Comparison of ENCODE assay signal across 36 cellular contexts in genomic region chr19:51195616-51196015, GRCh38. TPM values are rescaled to one million over a fixed set of nuclear protein-coding genes. Genes with fewer than 3 reads are reported as not detected.
"Had no signal": no experiment of that assay in that cellular context is flagged by ENCODE, and none has a peak within 500 bp of the region (broad histone marks: within the 10 kb centered on the region; RNA-seq: fewer than 3 reads in every experiment).

No MANE protein-coding gene starts in this region.

- H3K27me3 ChIP-seq: colonic mucosa, gastrocnemius medialis had no signal

- H3K9me3 Mint-ChIP-seq: dendritic cell treated with granulocyte-macrophage colony-stimulating factor and Interleukin-4, amounts not matched to agents 40 ng/mL and 50 ng/mL, for 4 days; effector memory CD8-positive, alpha-beta T cell; endodermal cell; immature natural killer cell; mesothelial cell of epicardium had no signal

- H3K27ac Mint-ChIP-seq: dendritic cell treated with granulocyte-macrophage colony-stimulating factor and Interleukin-4, amounts not matched to agents 40 ng/mL and 50 ng/mL, for 4 days; effector memory CD8-positive, alpha-beta T cell; endodermal cell; mesothelial cell of epicardium had no signal

- H3K36me3 ChIP-seq: colonic mucosa, esophagus squamous epithelium, gastrocnemius medialis, heart right ventricle, left lung, lower lobe of right lung had no signal

- DNase-seq: cerebellar nuclear complex; colonic mucosa; cortex of kidney; effector CD8-positive, alpha-beta T cell; effector memory CD8-positive, alpha-beta T cell; endodermal cell; erythroblast; esophagus squamous epithelium; foreskin fibroblast; foreskin melanocyte; gastrocnemius medialis; glutamatergic neuron; head of caudate nucleus; heart right ventricle; hippocampal formation; left cardiac atrium; left lung; left ventricle myocardium superior; lower lobe of right lung; mesenchymal stem cell had no signal

- FAIRE-seq: endometrium, keratinocyte had no signal

- H3K4me1 Mint-ChIP-seq: endodermal cell, mesothelial cell of epicardium had no signal

- H3K27ac ChIP-seq: colonic mucosa, epithelial cell of prostate, esophagus squamous epithelium, gastrocnemius medialis, heart right ventricle, left lung, lower lobe of right lung had no signal

- H3K4me3 Mint-ChIP-seq: dendritic cell treated with granulocyte-macrophage colony-stimulating factor and Interleukin-4, amounts not matched to agents 40 ng/mL and 50 ng/mL, for 4 days; endodermal cell; mesothelial cell of epicardium had no signal

- H3K36me3 Mint-ChIP-seq: immature natural killer cell, mesothelial cell of epicardium had no signal

- H3K9me3 ChIP-seq: colonic mucosa, esophagus squamous epithelium, gastrocnemius medialis, heart right ventricle, left lung, lower lobe of right lung had no signal

- H3K4me1 ChIP-seq: colonic mucosa, gastrocnemius medialis, heart right ventricle, left lung, lower lobe of right lung had no signal

- H3K4me3 ChIP-seq: colonic mucosa, esophagus squamous epithelium, gastrocnemius medialis, heart right ventricle, left lung, lower lobe of right lung had no signal

RNA-seq across cellular contexts. Expression of gene CD33, which starts 29.3 kb away (rescaled TPM):
- total RNA-seq: chondrocyte, dermis microvascular lymphatic vessel endothelial cell, endodermal cell, glomerular endothelial cell, kidney epithelial cell, lung microvascular endothelial cell, mesothelial cell of epicardium had no signal

RNA-seq across cellular contexts. Expression of gene SIGLEC7, which starts 53.5 kb away (rescaled TPM):
- total RNA-seq: chondrocyte, endodermal cell, glomerular endothelial cell, kidney epithelial cell, lower leg skin, lung microvascular endothelial cell, mesothelial cell of epicardium had no signal
- polyA plus RNA-seq: keratinocyte had no signal

RNA-seq across cellular contexts. Expression of gene SIGLECL1, which starts 55.3 kb away (rescaled TPM):
- total RNA-seq: chondrocyte, colonic mucosa, dermis microvascular lymphatic vessel endothelial cell, endodermal cell, esophagus mucosa, esophagus squamous epithelium, gastrocnemius medialis, glomerular endothelial cell, heart right ventricle, left cardiac atrium, left lung, left ventricle myocardium superior, lower leg skin, lower lobe of right lung, lung microvascular endothelial cell, mesenteric fat pad, mesothelial cell of epicardium, mononuclear cell, mucosa of gallbladder had no signal
- polyA plus RNA-seq: heart right ventricle, immature natural killer cell, keratinocyte had no signal
